ENCODE assay signal across 21 cellular contexts in the genomic region with DNA sequence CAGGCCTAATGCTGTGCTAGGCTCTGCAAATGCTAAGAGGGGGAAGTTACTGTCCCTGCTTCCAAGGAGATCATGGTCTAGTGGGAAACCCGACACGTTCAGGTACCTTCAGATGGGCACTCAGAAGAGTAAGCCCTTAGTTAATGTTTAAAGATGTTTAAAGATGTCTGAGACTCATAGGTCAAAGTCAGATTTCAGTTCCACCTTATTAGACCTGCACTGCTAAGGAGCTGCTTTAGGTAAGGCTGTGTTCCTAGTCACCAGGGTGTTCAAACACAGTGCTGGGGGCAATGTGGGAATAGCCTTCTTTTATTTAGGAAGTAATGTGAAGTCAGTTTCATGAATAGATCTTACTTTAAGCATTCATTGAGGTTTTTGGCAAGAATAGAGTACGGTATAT. TPM values are rescaled to one million over a fixed set of nuclear protein-coding genes. Genes with fewer than 3 reads are reported as not detected.
"Had no signal": no experiment of that assay in that cellular context is flagged by ENCODE, and none has a peak within 500 bp of the region (broad histone marks: within the 10 kb centered on the region; RNA-seq: fewer than 3 reads in every experiment).

No MANE protein-coding gene starts in this region.

- DNase-seq: activated CD4-positive, alpha-beta T cell treated with anti-CD3 and anti-CD28 coated beads for 1 hour; activated naive CD4-positive, alpha-beta T cell treated with Interleukin-2 at 50 U/mL for 16 hours; activated naive CD8-positive, alpha-beta T cell treated with anti-CD3 and anti-CD28 coated beads, Interleukin-2, amount 10 ng/mL, durations not matched to agents 7 days and 5 days; body of pancreas; central memory CD4-positive, alpha-beta T cell; endodermal cell; foreskin keratinocyte; hippocampal formation; left ventricle myocardium superior; stimulated activated CD4-positive, alpha-beta T cell treated with anti-CD3 and anti-CD28 coated beads, Interleukin-4, amount 100 ng/mL, for 24 hours; T-helper 1 cell; thyroid gland; WERI-Rb-1 had no signal

- ATAC-seq: body of pancreas; foreskin keratinocyte; left ventricle myocardium superior; sciatic nerve; stimulated activated memory B cell treated with anti-CD40 and anti-IgM and Interleukin-4, amounts not matched to agents 10 μg/mL and 1 μg/mL and 100 μg/mL, for 72 hours had no signal

- H3K27me3 ChIP-seq: body of pancreas, foreskin keratinocyte, ovary, thyroid gland had no signal

- H3K36me3 ChIP-seq: ovary, thyroid gland had no signal

- H3K27ac Mint-ChIP-seq: activated naive CD8-positive, alpha-beta T cell treated with anti-CD3 and anti-CD28 coated beads, Interleukin-2, amount 10 ng/mL, durations not matched to agents 7 days and 5 days; endodermal cell; stimulated activated memory B cell treated with anti-CD40 and anti-IgM and Interleukin-4, amounts not matched to agents 10 μg/mL and 1 μg/mL and 100 μg/mL, for 72 hours had no signal

- H3K9me3 ChIP-seq: body of pancreas, ovary, thyroid gland had no signal

- H3K27ac ChIP-seq: body of pancreas, foreskin keratinocyte, ovary, thyroid gland, WERI-Rb-1 had no signal

- FAIRE-seq: colon, islet of Langerhans had no signal

- H3K4me3 ChIP-seq: body of pancreas, ovary, thyroid gland had no signal

- H3K27me3 Mint-ChIP-seq: activated naive CD8-positive, alpha-beta T cell treated with anti-CD3 and anti-CD28 coated beads, Interleukin-2, amount 10 ng/mL, durations not matched to agents 7 days and 5 days; stimulated activated memory B cell treated with anti-CD40 and anti-IgM and Interleukin-4, amounts not matched to agents 10 μg/mL and 1 μg/mL and 100 μg/mL, for 72 hours had no signal

- H3K9me3 Mint-ChIP-seq: activated naive CD8-positive, alpha-beta T cell treated with anti-CD3 and anti-CD28 coated beads, Interleukin-2, amount 10 ng/mL, durations not matched to agents 7 days and 5 days; endodermal cell; stimulated activated memory B cell treated with anti-CD40 and anti-IgM and Interleukin-4, amounts not matched to agents 10 μg/mL and 1 μg/mL and 100 μg/mL, for 72 hours had no signal

- H3K4me3 Mint-ChIP-seq: activated naive CD8-positive, alpha-beta T cell treated with anti-CD3 and anti-CD28 coated beads, Interleukin-2, amount 10 ng/mL, durations not matched to agents 7 days and 5 days; endodermal cell; stimulated activated memory B cell treated with anti-CD40 and anti-IgM and Interleukin-4, amounts not matched to agents 10 μg/mL and 1 μg/mL and 100 μg/mL, for 72 hours had no signal

RNA-seq across cellular contexts. Expression of gene PKLR, which starts 15.7 kb away (rescaled TPM):
- total RNA-seq: activated naive CD8-positive, alpha-beta T cell treated with anti-CD3 and anti-CD28 coated beads, Interleukin-2, amount 10 ng/mL, durations not matched to agents 7 days and 5 days; body of pancreas; epithelial cell of proximal tubule; fibroblast of lung; left ventricle myocardium superior; sciatic nerve; thyroid gland; urinary bladder had no signal
- polyA plus RNA-seq: fibroblast of lung, ovary, urinary bladder had no signal
